Comparison of ENCODE assay signal across 1 cellular context in the genomic region with DNA sequence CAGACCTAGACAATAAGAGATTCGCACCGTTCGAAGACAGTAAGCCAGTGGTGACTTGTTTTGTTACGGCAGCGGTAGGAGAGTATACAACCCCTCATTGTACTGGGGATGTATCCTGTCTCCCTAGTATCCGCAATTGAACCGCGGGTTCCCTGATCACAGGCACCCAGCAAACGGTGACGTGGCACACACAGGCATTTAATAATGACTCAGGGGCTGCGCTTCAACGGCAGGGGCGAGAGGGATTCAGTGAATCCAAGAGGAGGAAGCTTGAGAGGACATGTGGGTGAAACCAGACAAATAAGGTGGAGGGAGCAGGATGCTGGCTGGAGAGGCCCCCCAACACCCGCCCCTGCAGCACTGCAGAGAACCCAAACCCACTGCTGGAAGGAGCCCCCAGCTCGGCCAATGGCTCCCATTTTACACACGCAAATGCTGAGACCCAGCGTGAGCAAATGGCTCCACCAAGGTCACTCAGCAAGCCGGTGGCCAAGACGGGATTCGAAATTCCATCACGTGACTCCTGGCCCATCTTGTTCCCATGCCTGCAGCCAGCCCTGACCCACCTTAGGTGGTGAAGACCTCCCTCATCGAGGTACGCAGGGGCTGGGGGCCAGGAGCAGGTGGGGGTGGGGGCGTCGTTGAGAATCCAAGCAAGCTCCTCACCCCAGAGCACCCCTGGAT.
TF ChIP-seq lines count a peak whose summit lies in the region.

No MANE protein-coding gene starts in this region.

TF ChIP-seq in HepG2, 621 proteins besides CTCF, POLR2A, EP300 and RAD21 (continued from another document):
- no peak for TF ChIP-seq ZSCAN21 (CRISPR knock-in tag; IDR thresholded peaks at IDR 0.05; ENCODE audit: borderline replicate concordance)
TF ChIP-seq in HepG2: peak in this region for 2.
